Comparison of ENCODE assay signal across 7 cellular contexts in the genomic region with DNA sequence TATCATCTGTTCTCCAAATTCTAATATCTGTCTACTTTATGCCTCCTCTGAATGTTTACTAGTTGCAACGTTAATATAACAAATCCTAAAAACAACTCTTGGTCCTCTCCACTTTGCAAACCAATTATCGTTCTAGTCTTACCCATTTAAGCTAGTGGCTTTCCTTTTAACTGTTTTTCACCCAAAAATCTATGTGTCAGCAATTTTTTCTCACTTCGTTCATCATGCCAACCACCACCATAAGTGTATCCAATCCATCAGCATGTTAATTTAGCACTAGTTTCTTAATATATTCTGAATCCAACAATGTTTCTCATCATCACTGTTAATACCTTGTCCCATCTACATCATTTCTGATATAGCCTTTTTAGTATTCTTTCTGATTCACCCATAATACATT.
"Had no signal": no experiment of that assay in that cellular context is flagged by ENCODE, and none has a peak within 500 bp of the region (broad histone marks: within the 10 kb centered on the region; RNA-seq: fewer than 3 reads in every experiment).

No MANE protein-coding gene starts in this region.

- DNase-seq: GM23248, H9, HCEC 1CT, Kasumi-1, KG1 had no signal

- H3K27ac ChIP-seq: GM23248, HL-60 had no signal

- H3K9ac ChIP-seq: GM23248 had no signal

- H3K4me1 Mint-ChIP-seq: H9, IgD-negative memory B cell had no signal

- H2AFZ ChIP-seq: GM23248 had no signal

- H3K36me3 Mint-ChIP-seq: IgD-negative memory B cell had no signal

- H3K27me3 Mint-ChIP-seq: IgD-negative memory B cell had no signal

- H3K4me3 ChIP-seq: GM23248 had no signal

- H3K4me3 Mint-ChIP-seq: H9, IgD-negative memory B cell had no signal

- H3K27ac Mint-ChIP-seq: H9, IgD-negative memory B cell had no signal
